Comparison of ENCODE assay signal across 18 cellular contexts in the genomic region with DNA sequence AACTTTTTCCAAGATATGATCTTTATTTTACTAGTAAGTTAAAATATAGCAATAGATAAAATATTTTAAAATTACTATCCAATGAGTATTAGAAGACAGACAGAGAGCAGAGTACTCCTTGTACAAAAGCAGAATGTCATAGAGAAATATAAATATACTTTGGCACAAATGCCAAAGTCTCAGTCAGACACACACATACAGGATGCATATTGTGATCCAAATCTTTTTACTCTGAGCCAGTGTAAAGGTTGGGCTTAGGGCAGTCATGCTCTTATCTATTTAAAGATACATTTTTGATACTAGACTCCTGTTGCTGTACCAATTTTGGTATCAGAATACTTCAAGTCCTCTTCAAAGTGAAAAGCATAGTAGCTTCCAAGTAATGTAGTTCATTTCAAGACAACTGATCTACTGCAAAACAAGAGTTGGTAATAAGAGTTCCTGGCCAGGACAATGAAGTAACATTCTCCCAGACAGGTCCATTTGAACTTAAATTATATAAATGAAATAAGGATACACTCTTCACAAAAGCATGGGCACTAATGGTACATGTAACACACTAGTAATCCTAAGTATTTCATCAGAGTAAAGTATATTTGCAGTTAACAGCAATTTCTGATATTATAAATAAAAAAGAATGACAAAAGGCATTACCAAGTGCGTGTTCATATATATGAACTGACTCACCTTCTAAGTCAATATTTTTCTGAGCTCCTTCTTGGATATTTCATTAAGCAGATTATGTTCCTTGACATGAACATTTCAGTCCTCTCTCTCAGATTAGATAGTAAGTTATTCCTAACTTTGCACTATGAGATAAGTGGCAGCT. TPM values are rescaled to one million over a fixed set of nuclear protein-coding genes. Genes with fewer than 3 reads are reported as not detected.
A peak's percentile ranks its signal among the peaks of the same experiment; 100 is the strongest.
DNase-seq lines count a peak whose midpoint lies in the region; ATAC-seq and TF ChIP-seq lines count a peak whose summit lies in the region.
"Had no signal": no experiment of that assay in that cellular context is flagged by ENCODE, and none has a peak within 500 bp of the region (broad histone marks: within the 10 kb centered on the region; RNA-seq: fewer than 3 reads in every experiment).

No MANE protein-coding gene starts in this region.

- H3K4me3 Mint-ChIP-seq in Calu3 (ENCODE audit: low read depth, unreplicated experiment) = no peak overlapping the region
- H3K4me3 Mint-ChIP-seq: activated B cell treated with CpG ODN at 0.5 μM for 24 hours; stimulated activated effector memory CD8-positive, alpha-beta T cell treated with anti-CD3 and anti-CD28 coated beads, Interleukin-12 subunit alpha, Interleukin-12 subunit beta, amount 100 ng/mL, for 72 hours had no signal

- CTCF ChIA-PET in Calu3 (lab: Charles Lee) (interaction anchor here (0.5 to 1.8 kb wide), 6 partner anchors 17 to 53 kb away, joined by 3 to 10 read pairs (median 4); no protein-coding TSS in a partner anchor), PC-9 (lab: Charles Lee) (no interaction called here)

- H3K9me3 Mint-ChIP-seq in Calu3 (ENCODE audit: low read depth, unreplicated experiment) = no peaks in the 10 kb centered on the region
- H3K9me3 Mint-ChIP-seq: activated B cell treated with CpG ODN at 0.5 μM for 24 hours; activated T-helper 2 cell treated with anti-CD3 and anti-CD28 coated beads, Interferon-gamma antibody, Interleukin-2, Interleukin-4, amounts not matched to agents 10 μg/mL and 5 μg/mL and 100 μg/mL, durations not matched to agents 14 hours and 24 hours and 36 hours; stimulated activated effector memory CD8-positive, alpha-beta T cell treated with anti-CD3 and anti-CD28 coated beads, Interleukin-12 subunit alpha, Interleukin-12 subunit beta, amount 100 ng/mL, for 72 hours had no signal

- H3K79me2 ChIP-seq in PC-9 (ENCODE audit: low read depth) = peaks cover 95% of the 10 kb centered on the region

- H3K36me3 ChIP-seq in PC-9 (ENCODE audit: low read depth) (peaks cover 17% of the 10 kb centered on the region; the same call in 1 of the 2 replicates), upper lobe of right lung (no peaks in the 10 kb centered on the region)
- H3K36me3 ChIP-seq: BE2C had no signal

- H3K4me2 ChIP-seq in PC-9 = peak overlapping the region; percentile 5; the same call in 1 of the 2 replicates

- H3K4me1 Mint-ChIP-seq in Calu3 (ENCODE audit: low read depth, unreplicated experiment) = peaks cover 66% of the 10 kb centered on the region

- H3K36me3 Mint-ChIP-seq in Calu3 (ENCODE audit: insufficient read depth, unreplicated experiment) = no peaks in the 10 kb centered on the region

- H3K4me1 ChIP-seq in PC-9 (replicated peaks; ENCODE audit: insufficient read depth) (peaks cover 45% of the 10 kb centered on the region), upper lobe of right lung (peaks cover 49% of the 10 kb centered on the region)

- H2AFZ ChIP-seq in PC-9 = no peak overlapping the region

- no peaks in the 10 kb centered on the region for H4K20me1 ChIP-seq in PC-9 (ENCODE audit: insufficient read depth)

- H3F3A ChIP-seq in PC-9 (ENCODE audit: insufficient read depth, low read depth) = peaks cover 25% of the 10 kb centered on the region

- no peaks in the 10 kb centered on the region for H3K9me2 ChIP-seq in PC-9 (ENCODE audit: insufficient read depth)

- H3K27me3 ChIP-seq in PC-9 (ENCODE audit: insufficient read depth, low read depth) = no peaks in the 10 kb centered on the region
- no peaks in the 10 kb centered on the region for H3K27me3 ChIP-seq in upper lobe of right lung
- H3K27me3 ChIP-seq: BE2C, MG63 had no signal

- no peaks in the 10 kb centered on the region for H3K27me3 Mint-ChIP-seq in Calu3 (ENCODE audit: unreplicated experiment)
- H3K27me3 Mint-ChIP-seq: activated B cell treated with CpG ODN at 0.5 μM for 24 hours had no signal

- TF ChIP-seq CTCF in Calu3 (IDR thresholded peaks at IDR 0.05; ENCODE audit: unreplicated experiment) (no peak), PC-9 (conservative IDR thresholded peaks at IDR 0.05) (no peak), epithelial cell of esophagus (IDR thresholded peaks at IDR 0.05; ENCODE audit: insufficient read depth, low read depth, low read length, missing control alignments) (no peak), upper lobe of right lung (IDR thresholded peaks at IDR 0.05) (no peak)

- intact Hi-C loops in Calu3 (cut with micrococcal nuclease; ENCODE audit: unreplicated experiment) (no loop called here), PC-9 (cut with micrococcal nuclease; ENCODE audit: unreplicated experiment) (no loop called here), upper lobe of right lung (cut with DNase I) (no loop called here)

- H3K27ac Mint-ChIP-seq in Calu3 (ENCODE audit: unreplicated experiment) = peak overlapping the region; percentile 35
- H3K27ac Mint-ChIP-seq: activated B cell treated with CpG ODN at 0.5 μM for 24 hours; activated T-helper 2 cell treated with anti-CD3 and anti-CD28 coated beads, Interferon-gamma antibody, Interleukin-2, Interleukin-4, amounts not matched to agents 10 μg/mL and 5 μg/mL and 100 μg/mL, durations not matched to agents 14 hours and 24 hours and 36 hours had no signal

- DNase-seq in Calu3 = no peak
- DNase-seq in PC-9 = no peak
- peak; percentile 48 for DNase-seq in epithelial cell of esophagus (ENCODE audit: low read depth)
- peak; percentile 32 for DNase-seq in non-pigmented ciliary epithelial cell (ENCODE audit: low read depth)
- DNase-seq in NCI-H510A (lab: John Stamatoyannopoulos, UW) = no peak
- DNase-seq in upper lobe of right lung = no peak
- no peak for DNase-seq in NCI-H2107 (lab: John Stamatoyannopoulos, UW)
- DNase-seq: activated B cell treated with CpG ODN at 0.5 μM for 24 hours; BE2C; foreskin melanocyte; MG63; NCI-H345; SHP77 treated with DMSO at 0.1 percent for 48 hours; stimulated activated CD4-positive, alpha-beta T cell treated with anti-CD3 and anti-CD28 coated beads, Interleukin-1b, Interleukin-23, amount 100 ng/mL, for 48 hours had no signal

- BruUV-seq in Calu3 (replicated peaks; lab: Mats Ljungman, UMichigan) (no TSS peak), PC-9 (replicated peaks; lab: Mats Ljungman, UMichigan) (no TSS peak)

- H3K27ac ChIP-seq in PC-9 (peak overlapping the region; percentile 17), upper lobe of right lung (no peak overlapping the region)
- H3K27ac ChIP-seq: HL-60 had no signal

- POLR2A ChIA-PET in PC-9 (lab: Charles Lee; ENCODE audit: unreplicated experiment) = no interaction called here

- no peak overlapping the region for H3K4me3 ChIP-seq in PC-9
- no peak overlapping the region for H3K4me3 ChIP-seq in epithelial cell of esophagus (ENCODE audit: low read length)
- no peak overlapping the region for H3K4me3 ChIP-seq in upper lobe of right lung
- H3K4me3 ChIP-seq: MG63 had no signal

- H3K9me3 ChIP-seq in PC-9 (ENCODE audit: insufficient read depth, low read depth) (no peaks in the 10 kb centered on the region), upper lobe of right lung (no peaks in the 10 kb centered on the region)
- H3K9me3 ChIP-seq: BE2C, MG63 had no signal

- ATAC-seq in upper lobe of right lung (no peak), HG02938 (IDR thresholded peaks at IDR 0.05; ENCODE audit: unreplicated experiment) (no peak)
- ATAC-seq: stimulated activated effector memory CD8-positive, alpha-beta T cell treated with anti-CD3 and anti-CD28 coated beads, Interleukin-12 subunit alpha, Interleukin-12 subunit beta, amount 100 ng/mL, for 72 hours had no signal

RNA-seq across cellular contexts. Expression of a gene that starts 10.5 kb away (rescaled TPM):
- total RNA-seq in Calu3 (2022) (67.5 and 71.9 TPM in 2 replicates), PC-9 (2021) (62.7 and 69.1 TPM in 2 replicates), upper lobe of right lung (54.0 TPM)

RNA-seq across cellular contexts. Expression of a gene that starts 54.0 kb away (rescaled TPM):
- total RNA-seq in Calu3 (2022) = 6.4 and 7.2 TPM in 2 replicates
- 8.5 and 9.0 TPM in 2 replicates for total RNA-seq in PC-9 (2021)
- total RNA-seq in upper lobe of right lung = 44.3 TPM

Comparison
In these comparisons a context has a peak if more than half of its experiments do, and no peak if none do; other contexts are left out.
1. DNase-seq: peak in epithelial cell of esophagus (single experiment) and non-pigmented ciliary epithelial cell (single experiment); none in Calu3 (single experiment), PC-9 (0 of 2), NCI-H510A (single experiment), upper lobe of right lung (single experiment) and NCI-H2107 (single experiment).